ENCODE assay signal across 8 cellular contexts in genomic region chr17:57956311-57957119, GRCh38. TPM values are rescaled to one million over a fixed set of nuclear protein-coding genes. Genes with fewer than 3 reads are reported as not detected.
DNase-seq lines count a peak whose midpoint lies in the region; ATAC-seq, FAIRE-seq and TF ChIP-seq lines count a peak whose summit lies in the region.

No MANE protein-coding gene starts in this region.

- TF ChIP-seq EP300 in A549 (IDR thresholded peaks at IDR 0.05) = no peak
- TF ChIP-seq EP300 in gastroesophageal sphincter (IDR thresholded peaks at IDR 0.05) = no peak

- TF ChIP-seq RAD21 in A549 (conservative IDR thresholded peaks at IDR 0.05 in 1 of 2, IDR thresholded peaks at IDR 0.05 in 1 of 2) = no peak

- no peak for FAIRE-seq in A549 (lab: Jason Lieb, UNC)

- POLR2A ChIA-PET in A549 (lab: Yijun Ruan, JAX) = interaction anchor here (1.1 to 3.4 kb wide), 3 partner anchors 31 to 96 kb away, joined by 3 to 36 read pairs (median 29); partner anchors contain the start of gene VEZF1

- H3K36me3 ChIP-seq in gastroesophageal sphincter (no peaks in the 10 kb centered on the region), lower lobe of right lung (no peaks in the 10 kb centered on the region)

- ATAC-seq in A549 = no peak
- peak; percentile 67 for ATAC-seq in GM18907 (IDR thresholded peaks at IDR 0.05; ENCODE audit: unreplicated experiment)
- ATAC-seq in HG03342 (IDR thresholded peaks at IDR 0.05; ENCODE audit: unreplicated experiment) = peak; percentile 61
- no peak for ATAC-seq in gastroesophageal sphincter
- peak; percentile 77 for ATAC-seq in stimulated activated naive CD8-positive, alpha-beta T cell treated with anti-CD3 and anti-CD28 coated beads, Interleukin-15, Interleukin-2, amounts not matched to agents 100 U/mL and 50 U/mL, for 24 hours
- no peak for ATAC-seq in lower lobe of right lung

- H3K27me3 ChIP-seq in gastroesophageal sphincter (no peaks in the 10 kb centered on the region), lower lobe of right lung (ENCODE audit: low read depth) (no peaks in the 10 kb centered on the region)

- H3K27ac ChIP-seq in A549 (peak overlapping the region; percentile 93 to 100), gastroesophageal sphincter (peak overlapping the region; percentile 87 to 100 (median 100)), lower lobe of right lung (no peak overlapping the region)

- peak overlapping the region; percentile 96 for H3K4me2 ChIP-seq in A549

- TF ChIP-seq CTCF in A549 (IDR thresholded peaks at IDR 0.05) = no peak
- TF ChIP-seq CTCF in gastroesophageal sphincter (IDR thresholded peaks at IDR 0.05) = no peak
- TF ChIP-seq CTCF in lower lobe of right lung (IDR thresholded peaks at IDR 0.05) = no peak

- WGBS in A549 (ENCODE audit: missing lambda C conversion rate) = 75% methylated on average over 13 of the region's 13 CpGs
- 50 to 63% methylated on average over 3 to 7 of the region's 13 CpGs for WGBS in gastroesophageal sphincter (ENCODE audit: low coverage in 1 of 2), 2 donors

- H3K4me1 ChIP-seq in A549 (peaks cover 66% of the 10 kb centered on the region), gastroesophageal sphincter (peaks cover 3 to 45% (median 22%) of the 10 kb centered on the region in 3 donors), lower lobe of right lung (peaks cover 40% of the 10 kb centered on the region)

- intact Hi-C loops in lower lobe of right lung (cut with DNase I) = no loop called here

- DNase-seq in A549 (ENCODE audit: low read depth in 1 of 2, low spot score in 1 of 2) = no peak
- peak; percentile 18 for DNase-seq in activated CD4-positive, alpha-beta T cell treated with anti-CD3 and anti-CD28 coated beads for 1 hour
- DNase-seq in stimulated activated naive CD8-positive, alpha-beta T cell treated with anti-CD3 and anti-CD28 coated beads, Interleukin-15, Interleukin-2, amounts not matched to agents 100 U/mL and 50 U/mL, for 24 hours = peak; percentile 48
- no peak for DNase-seq in lower lobe of right lung
- no peak for DNase-seq in COLO668 (lab: John Stamatoyannopoulos, UW; ENCODE audit: unreplicated experiment)

- CTCF ChIA-PET in A549 (lab: Yijun Ruan, JAX) = interaction anchor here (0.8 to 26.8 kb wide), 13 partner anchors 16 to 98 kb away, joined by 3 to 386 read pairs (median 44); partner anchors contain the start of gene VEZF1

- H3K4me3 ChIP-seq in A549 = peak overlapping the region; percentile 92; the same call in 1 of the 3 replicates
- no peak overlapping the region for H3K4me3 ChIP-seq in gastroesophageal sphincter
- no peak overlapping the region for H3K4me3 ChIP-seq in lower lobe of right lung

- TF ChIP-seq POLR2A in A549 (IDR thresholded peaks at IDR 0.05; ENCODE audit: low read length) = no peak
- TF ChIP-seq POLR2A in gastroesophageal sphincter (IDR thresholded peaks at IDR 0.05) = no peak

- H3K9me3 ChIP-seq in A549 = no peaks in the 10 kb centered on the region
- no peaks in the 10 kb centered on the region for H3K9me3 ChIP-seq in gastroesophageal sphincter
- H3K9me3 ChIP-seq in lower lobe of right lung = no peaks in the 10 kb centered on the region

TF ChIP-seq in A549, 52 proteins besides CTCF, POLR2A, EP300 and RAD21:
- TF ChIP-seq PBX3 (IDR thresholded peaks at IDR 0.05) (0 out of 2 replicates have a peak, but pooled peaks have one; percentile 13), CHD4 (IDR thresholded peaks at IDR 0.05; ENCODE audit: borderline replicate concordance) (no peak), TP53 (CRISPR knock-in tag; IDR thresholded peaks at IDR 0.05) (peak; percentile 52; the same call in 1 of the 2 replicates), REST (IDR thresholded peaks at IDR 0.05) (no peak)

RNA-seq across cellular contexts. Expression of gene CUEDC1, which starts 1.3 kb away (rescaled TPM):
- polyA plus RNA-seq in A549 (2011; rRNA removed) (44.3 and 54.8 TPM in 2 replicates), A549 (2017; fragmentation: RNase III; extraction: RNeasy Plus Mini Kit Qiagen cat#74134 plus additional on column Dnase treatment) (70.7 to 103 TPM (median 90.6 TPM) in 3 replicates)
- polyA plus RNA-seq in A549 (2012; cell fraction: cytosol; rRNA removed) = 47.9 and 48.0 TPM in 2 replicates
- polyA plus RNA-seq in A549 (2012; cell fraction: nucleus; rRNA removed) = 222 and 260 TPM in 2 replicates
- polyA minus RNA-seq in A549 (2011; rRNA and poly(A)+ RNA removed) = 20.1 and 41.6 TPM in 2 replicates
- total RNA-seq in gastroesophageal sphincter (10 to 100 TPM; 35.7 to 60.3 (median 45.6) TPM), lower lobe of right lung (42.8 TPM)

RNA-seq across cellular contexts. Expression of gene VEZF1, which starts 31.5 kb away (rescaled TPM):
- polyA plus RNA-seq in A549 (2011; rRNA removed) = 57.7 and 63.8 TPM in 2 replicates
- 19.9 and 25.2 TPM in 2 replicates for polyA plus RNA-seq in A549 (2012; cell fraction: cytosol; rRNA removed)
- 12.5 and 13.7 TPM in 2 replicates for polyA plus RNA-seq in A549 (2012; cell fraction: nucleus; rRNA removed)
- 48.1 to 55.5 TPM (median 50.3 TPM) in 3 replicates for polyA plus RNA-seq in A549 (2017; fragmentation: RNase III; extraction: RNeasy Plus Mini Kit Qiagen cat#74134 plus additional on column Dnase treatment)
- 83.1 and 90.7 TPM in 2 replicates for polyA minus RNA-seq in A549 (2011; rRNA and poly(A)+ RNA removed)
- 100 to 1,000 TPM; 115 to 148 (median 132) TPM for total RNA-seq in gastroesophageal sphincter
- total RNA-seq in lower lobe of right lung = 73.5 TPM

RNA-seq across cellular contexts. Expression of gene SRSF1, which starts 50.5 kb away (rescaled TPM):
- polyA plus RNA-seq in A549 (2011; rRNA removed) = 332 and 490 TPM in 2 replicates
- polyA plus RNA-seq in A549 (2012; cell fraction: cytosol; rRNA removed) = 272 and 316 TPM in 2 replicates
- polyA plus RNA-seq in A549 (2012; cell fraction: nucleus; rRNA removed) = 597 and 706 TPM in 2 replicates
- 364 to 399 TPM (median 368 TPM) in 3 replicates for polyA plus RNA-seq in A549 (2017; fragmentation: RNase III; extraction: RNeasy Plus Mini Kit Qiagen cat#74134 plus additional on column Dnase treatment)
- polyA minus RNA-seq in A549 (2011; rRNA and poly(A)+ RNA removed) = 330 and 342 TPM in 2 replicates
- total RNA-seq in gastroesophageal sphincter = 100 to 1,000 TPM; 139 to 240 (median 198) TPM
- total RNA-seq in lower lobe of right lung = 159 TPM

Comparison
In these comparisons a context has a peak if more than half of its experiments do, and no peak if none do; other contexts are left out.
1. ATAC-seq: peak in GM18907 (single experiment), HG03342 (single experiment) and stimulated activated naive CD8-positive, alpha-beta T cell treated with anti-CD3 and anti-CD28 coated beads, Interleukin-15, Interleukin-2, amounts not matched to agents 100 U/mL and 50 U/mL, for 24 hours (single experiment); none in A549 (0 of 2), gastroesophageal sphincter (single experiment) and lower lobe of right lung (0 of 2).
2. DNase-seq: peak in activated CD4-positive, alpha-beta T cell treated with anti-CD3 and anti-CD28 coated beads for 1 hour (single experiment) and stimulated activated naive CD8-positive, alpha-beta T cell treated with anti-CD3 and anti-CD28 coated beads, Interleukin-15, Interleukin-2, amounts not matched to agents 100 U/mL and 50 U/mL, for 24 hours (single experiment); none in A549 (0 of 2), lower lobe of right lung (single experiment) and COLO668 (single experiment).